8 cellular contexts compared by ENCODE assay signal in genomic region chr19:33280351-33280921, GRCh38. TPM values are rescaled to one million over a fixed set of nuclear protein-coding genes. Genes with fewer than 3 reads are reported as not detected.
DNase-seq lines count a peak whose midpoint lies in the region; ATAC-seq and TF ChIP-seq lines count a peak whose summit lies in the region.

No MANE protein-coding gene starts in this region.

- H3K4me1 ChIP-seq in CD8-positive, alpha-beta T cell (ENCODE audit: insufficient read depth, low read length): no peaks in the 10 kb centered on the region

- DNase-seq in GF-D8 (lab: John Stamatoyannopoulos, UW): peak; percentile 71
- peak; percentile 62 to 96 for DNase-seq in HL-60 (ENCODE audit: low read depth in 1 of 2, low spot score in 1 of 2)
- DNase-seq in globus pallidus (ENCODE audit: low spot score): peak; percentile 40
- no peak for DNase-seq in occipital lobe (lab: John Stamatoyannopoulos, UW)
- DNase-seq in CD8-positive, alpha-beta T cell: no peak
- DNase-seq in NCI-H187 treated with DMSO at 0.1 percent for 48 hours (lab: John Stamatoyannopoulos, UW): no peak

- no peak overlapping the region for H3K4me3 Mint-ChIP-seq in CD8-positive, alpha-beta T cell

- no peaks in the 10 kb centered on the region for H3K36me3 Mint-ChIP-seq in CD8-positive, alpha-beta T cell

- H3K36me3 ChIP-seq in CD8-positive, alpha-beta T cell (ENCODE audit: insufficient read depth, low read length): no peaks in the 10 kb centered on the region

- peaks cover 3% of the 10 kb centered on the region for H3K27me3 Mint-ChIP-seq in CD8-positive, alpha-beta T cell (ENCODE audit: low read depth)

- no peaks in the 10 kb centered on the region for H3K9me3 Mint-ChIP-seq in CD8-positive, alpha-beta T cell

- intact Hi-C loops in CD8-positive, alpha-beta T cell (cut with DNase I, micrococcal nuclease): no loop called here

- peak overlapping the region; percentile 81 for H3K27ac ChIP-seq in HL-60 (replicated peaks)
- H3K27ac ChIP-seq in CD8-positive, alpha-beta T cell (ENCODE audit: low read depth, low read length): no peak overlapping the region

- TF ChIP-seq CTCF in HL-60 (IDR thresholded peaks at IDR 0.05; ENCODE audit: insufficient read depth, low read length): no peak
- no peak for TF ChIP-seq CTCF in CD8-positive, alpha-beta T cell (IDR thresholded peaks at IDR 0.05)

- CTCF ChIA-PET in CD8-positive, alpha-beta T cell (lab: Charles Lee): interaction anchor here (1.4 to 2.0 kb wide), 3 partner anchors 10 to 126 kb away, joined by 3 to 6 read pairs (median 4); no protein-coding TSS in a partner anchor

- H3K4me1 Mint-ChIP-seq in CD8-positive, alpha-beta T cell (ENCODE audit: low read depth): peaks cover 2% of the 10 kb centered on the region

- no peaks in the 10 kb centered on the region for H3K9me3 ChIP-seq in CD8-positive, alpha-beta T cell (ENCODE audit: low read length)

- no peak overlapping the region for H3K4me3 ChIP-seq in HL-60 (replicated peaks; ENCODE audit: insufficient read depth, low read length)
- H3K4me3 ChIP-seq in CD8-positive, alpha-beta T cell (ENCODE audit: low read depth, low read length): no peak overlapping the region

- H3K27ac Mint-ChIP-seq in CD8-positive, alpha-beta T cell: no peak overlapping the region

- no peaks in the 10 kb centered on the region for H3K27me3 ChIP-seq in HL-60 (ENCODE audit: insufficient read depth, poor library complexity, severe bottlenecking)
- H3K27me3 ChIP-seq in CD8-positive, alpha-beta T cell (ENCODE audit: insufficient read depth, low read length): no peaks in the 10 kb centered on the region

- POLR2A ChIA-PET in CD8-positive, alpha-beta T cell (lab: Charles Lee): no interaction called here

- ATAC-seq in GM21381 (IDR thresholded peaks at IDR 0.05; ENCODE audit: unreplicated experiment) (peak; percentile 75), HG02840 (IDR thresholded peaks at IDR 0.05; ENCODE audit: low FRiP score, unreplicated experiment) (no peak)
- no peak for ATAC-seq in CD8-positive, alpha-beta T cell

RNA-seq across cellular contexts. Expression of gene CEBPA, which starts 21.9 kb away (rescaled TPM):
- total RNA-seq in occipital lobe: 2.8 TPM
- 1 to 10 TPM; 1.7 to 1.9 TPM for total RNA-seq in CD8-positive, alpha-beta T cell

RNA-seq across cellular contexts. Expression of gene SLC7A10, which starts 54.8 kb away (rescaled TPM):
- total RNA-seq in occipital lobe: 2.5 TPM
- total RNA-seq in CD8-positive, alpha-beta T cell: not detected

Comparison
In these comparisons a context has a peak if more than half of its experiments do, and no peak if none do; other contexts are left out.
1. DNase-seq: peak in GF-D8 (single experiment), HL-60 (2 of 2) and globus pallidus (single experiment); none in occipital lobe (single experiment), CD8-positive, alpha-beta T cell (0 of 7) and NCI-H187 treated with DMSO at 0.1 percent for 48 hours (single experiment).